8 cellular contexts compared by ENCODE assay signal in genomic region chr9:97598461-97599288, GRCh38. TPM values are rescaled to one million over a fixed set of nuclear protein-coding genes. Genes with fewer than 3 reads are reported as not detected.
DNase-seq lines count a peak whose midpoint lies in the region; ATAC-seq and TF ChIP-seq lines count a peak whose summit lies in the region.

No MANE protein-coding gene starts in this region.

- H3K4me1 ChIP-seq in prostate gland (replicated peaks) (no peaks in the 10 kb centered on the region), vagina (peaks cover 20% of the 10 kb centered on the region)

- ATAC-seq in HG02623 (IDR thresholded peaks at IDR 0.05; ENCODE audit: unreplicated experiment) (peak; percentile 72), Right ventricle myocardium inferior (peak; percentile 56)

- H3K27ac Mint-ChIP-seq in activated naive CD4-positive, alpha-beta T cell treated with anti-CD3 and anti-CD28 coated beads, Interleukin-2, amount 50 U/mL, for 24 hours, result no peak overlapping the region

- DNase-seq in NCI-H1092 (lab: John Stamatoyannopoulos, UW), result peak; percentile 69
- peak; percentile 42 for DNase-seq in SKM-1 (lab: John Stamatoyannopoulos, UW; ENCODE audit: unreplicated experiment)
- DNase-seq in Right ventricle myocardium inferior (ENCODE audit: missing footprints), result no peak
- peak; percentile 79 for DNase-seq in prostate gland (ENCODE audit: low spot score)
- no peak for DNase-seq in vagina (ENCODE audit: extremely low spot score in 2 of 2)

- H3K27me3 Mint-ChIP-seq in activated naive CD4-positive, alpha-beta T cell treated with anti-CD3 and anti-CD28 coated beads, Interleukin-2, amount 50 U/mL, for 24 hours, result no peaks in the 10 kb centered on the region

- H3K36me3 Mint-ChIP-seq in activated naive CD4-positive, alpha-beta T cell treated with anti-CD3 and anti-CD28 coated beads, Interleukin-2, amount 50 U/mL, for 24 hours, result peaks cover 8% of the 10 kb centered on the region

- TF ChIP-seq POLR2A in prostate gland (IDR thresholded peaks at IDR 0.05) (no peak), vagina (IDR thresholded peaks at IDR 0.05) (no peak)

- peaks cover 5% of the 10 kb centered on the region for H3K4me1 Mint-ChIP-seq in activated naive CD4-positive, alpha-beta T cell treated with anti-CD3 and anti-CD28 coated beads, Interleukin-2, amount 50 U/mL, for 24 hours

- no peaks in the 10 kb centered on the region for H3K9me3 Mint-ChIP-seq in activated naive CD4-positive, alpha-beta T cell treated with anti-CD3 and anti-CD28 coated beads, Interleukin-2, amount 50 U/mL, for 24 hours

- WGBS in prostate gland, result 24% methylated on average over 11 of the region's 11 CpGs

- peak; percentile 88 for TF ChIP-seq CTCF in GM12874 (IDR thresholded peaks at IDR 0.05; ENCODE audit: insufficient read depth, low read depth, low read length)
- peak; percentile 54 to 86 (median 74) for TF ChIP-seq CTCF in prostate gland (IDR thresholded peaks at IDR 0.05)
- peak; percentile 52 to 71 (median 58) for TF ChIP-seq CTCF in vagina (IDR thresholded peaks at IDR 0.05)

- H3K9me3 ChIP-seq in prostate gland (no peaks in the 10 kb centered on the region), vagina (no peaks in the 10 kb centered on the region)

- H3K27ac ChIP-seq in prostate gland (no peak overlapping the region), vagina (peak overlapping the region; percentile 66)

- H3K36me3 ChIP-seq in prostate gland (peaks cover 2 to 18% of the 10 kb centered on the region in 2 donors), vagina (peaks cover 0 to 30% of the 10 kb centered on the region in 2 donors)

- intact Hi-C loops in Right ventricle myocardium inferior (cut with DNase I) (loop anchor here (1.0 to 5.0 kb wide), 4 partner anchors 34 to 97 kb away; partner anchors contain the start of genes NCBP1, TMOD1 and TSTD2), prostate gland (cut with DNase I) (loop anchor here (2.0 to 5.0 kb wide), 3 partner anchors 96 to 186 kb away; partner anchors contain the start of genes TDRD7 and TMOD1), vagina (cut with DNase I) (loop anchor here (5.0 to 10.0 kb wide), 2 partner anchors 36 to 94 kb away; partner anchors contain the start of gene TMOD1)

- H3K4me3 ChIP-seq in prostate gland (no peak overlapping the region), vagina (no peak overlapping the region)

- H3K27me3 ChIP-seq in prostate gland (replicated peaks; ENCODE audit: insufficient read depth) (no peaks in the 10 kb centered on the region), vagina (no peaks in the 10 kb centered on the region)

- H3K4me3 Mint-ChIP-seq in activated naive CD4-positive, alpha-beta T cell treated with anti-CD3 and anti-CD28 coated beads, Interleukin-2, amount 50 U/mL, for 24 hours, result peak overlapping the region; percentile 12

RNA-seq across cellular contexts. Expression of gene TSTD2, which starts 34.5 kb away (rescaled TPM):
- total RNA-seq in Right ventricle myocardium inferior (24.8 TPM), prostate gland (10 to 100 TPM; 14.6 to 24.5 TPM), vagina (18.2 TPM)

RNA-seq across cellular contexts. Expression of gene NCBP1, which starts 34.9 kb away (rescaled TPM):
- total RNA-seq in Right ventricle myocardium inferior (20.0 TPM), prostate gland (10 to 100 TPM; 18.1 to 18.3 TPM), vagina (23.3 TPM)

Comparison
In these comparisons a context has a peak if more than half of its experiments do, and no peak if none do; other contexts are left out.
1. DNase-seq: peak in NCI-H1092 (single experiment), SKM-1 (single experiment) and prostate gland (single experiment); none in Right ventricle myocardium inferior (single experiment) and vagina (0 of 2).
2. Peak in every context shown above with its lines, with median percentiles within 50 percentile points of each other: CTCF ChIP-seq.